In genomic region chr5:149887622-149888183, GRCh38 we compare ENCODE assay signal across 14 cellular contexts. TPM values are rescaled to one million over a fixed set of nuclear protein-coding genes. Genes with fewer than 3 reads are reported as not detected.
DNase-seq lines count a peak whose midpoint lies in the region; ATAC-seq, FAIRE-seq and TF ChIP-seq lines count a peak whose summit lies in the region.
"Had no signal": no experiment of that assay in that cellular context is flagged by ENCODE, and none has a peak within 500 bp of the region (broad histone marks: within the 10 kb centered on the region; RNA-seq: fewer than 3 reads in every experiment).

No MANE protein-coding gene starts in this region.

- H3K27ac ChIP-seq in brain microvascular endothelial cell (peak overlapping the region; percentile 46), HepG2 (ENCODE audit: extremely low read length, insufficient read depth, low read length) (no peak overlapping the region)
- no peak overlapping the region for H3K27ac ChIP-seq in CD4-positive, alpha-beta T cell (ENCODE audit: low read depth, low read length)
- H3K27ac ChIP-seq: ovary had no signal

- TF ChIP-seq EP300 in HepG2 (IDR thresholded peaks at IDR 0.05; ENCODE audit: low read depth in 2 of 2, low read length in 2 of 2) (no peak), HepG2 (CRISPR knock-in tag; IDR thresholded peaks at IDR 0.05; ENCODE audit: borderline replicate concordance) (no peak)

- 3% methylated on average over 10 of the region's 10 CpGs for WGBS in HepG2 (ENCODE audit: low lambda C conversion rate)

- H3K27me3 Mint-ChIP-seq in CD4-positive, alpha-beta T cell = no peaks in the 10 kb centered on the region

- ATAC-seq in HepG2 (peak; percentile 53), GM21526 (IDR thresholded peaks at IDR 0.05; ENCODE audit: low FRiP score, unreplicated experiment) (no peak)
- no peak for ATAC-seq in CD4-positive, alpha-beta T cell (ENCODE audit: poor library complexity)
- ATAC-seq: CD8-positive, alpha-beta T cell; GM23338 had no signal

- TF ChIP-seq RAD21 in HepG2 (CRISPR knock-in tag; IDR thresholded peaks at IDR 0.05) = no peak

- no peak overlapping the region for H3K4me3 Mint-ChIP-seq in CD4-positive, alpha-beta T cell
- H3K4me3 Mint-ChIP-seq: CD8-positive, alpha-beta T cell; GM23338 had no signal

- no TSS peak for BruUV-seq in HepG2 (replicated peaks; lab: Mats Ljungman, UMichigan)

- H2AFZ ChIP-seq in HepG2 (ENCODE audit: low read length) = no peak overlapping the region
- H2AFZ ChIP-seq: GM23338 had no signal

- no peaks in the 10 kb centered on the region for H3K36me3 ChIP-seq in brain microvascular endothelial cell (replicated peaks)
- H3K36me3 ChIP-seq in HepG2 (replicated peaks in 1 of 2; ENCODE audit: control insufficient read depth in 1 of 2, insufficient read depth in 2 of 2, low read length in 2 of 2) = no peaks in the 10 kb centered on the region
- no peaks in the 10 kb centered on the region for H3K36me3 ChIP-seq in MG63
- H3K36me3 ChIP-seq: ovary had no signal

- H3K9me3 ChIP-seq in HepG2 (ENCODE audit: low read length) = no peaks in the 10 kb centered on the region
- H3K9me3 ChIP-seq in MG63 = no peaks in the 10 kb centered on the region
- H3K9me3 ChIP-seq in CD4-positive, alpha-beta T cell (ENCODE audit: control insufficient read depth, low read length) = no peaks in the 10 kb centered on the region
- H3K9me3 ChIP-seq: ovary had no signal

- H3K4me3 ChIP-seq in AG10803 (ENCODE audit: low read length) (no peak overlapping the region), brain microvascular endothelial cell (ENCODE audit: low read depth, low read length) (no peak overlapping the region), HepG2 (replicated peaks in 1 of 3; ENCODE audit: insufficient read depth in 1 of 3, low read depth in 2 of 3, low read length in 3 of 3) (0 out of 6 replicates have a peak overlapping the region, but pooled peaks of 1 of the 3 experiments have one; percentile 10), MG63 (no peak overlapping the region)
- H3K4me3 ChIP-seq: GM23338, ovary had no signal

- intact Hi-C loops in HepG2 (cut with micrococcal nuclease; ENCODE audit: unreplicated experiment) = no loop called here
- intact Hi-C loops in CD4-positive, alpha-beta T cell (cut with DNase I, micrococcal nuclease) = no loop called here

- no peak overlapping the region for H3K27ac Mint-ChIP-seq in CD4-positive, alpha-beta T cell
- H3K27ac Mint-ChIP-seq: CD8-positive, alpha-beta T cell; GM23338 had no signal

- in situ Hi-C loops in brain microvascular endothelial cell (cut with HindIII; ENCODE audit: low pct_ligation_motif_present, low sequenced_read_pairs) = no loop called here
- in situ Hi-C loops in HepG2 (cut with HindIII; ENCODE audit: extremely low pct_ligation_motif_present, low pct_unique_long_range_greater_than_20kb) = no loop called here

- DNase-seq in AG10803 (ENCODE audit: low read depth) (peak; percentile 71), LoVo (ENCODE audit: low spot score) (peak; percentile 55), brain microvascular endothelial cell (peak; percentile 97), HepG2 (ENCODE audit: low spot score) (peak; percentile 67), MG63 (no peak), T-helper 9 cell (no peak)
- DNase-seq in CD4-positive, alpha-beta T cell = no peak
- DNase-seq: activated CD4-positive, CD25-positive, alpha-beta regulatory T cell; amniotic stem cell; CD8-positive, alpha-beta T cell; NCI-H82 had no signal

- FAIRE-seq in HepG2 (lab: Jason Lieb, UNC) = peak; percentile 69

- CTCF ChIA-PET in HepG2 (lab: Yijun Ruan, JAX; ENCODE audit: low intra/inter-chr PET ratio, low total read pairs) = no interaction called here
- CTCF ChIA-PET in CD4-positive, alpha-beta T cell (lab: Charles Lee) = no interaction called here

- POLR2A ChIA-PET in HepG2 (lab: Yijun Ruan, JAX) = no interaction called here
- POLR2A ChIA-PET in CD4-positive, alpha-beta T cell (lab: Charles Lee) = no interaction called here

- H3K4me1 ChIP-seq in HepG2 (ENCODE audit: insufficient read depth, low read length) = peaks cover 11% of the 10 kb centered on the region

- H3K36me3 Mint-ChIP-seq in CD4-positive, alpha-beta T cell (ENCODE audit: low read depth) = no peaks in the 10 kb centered on the region
- H3K36me3 Mint-ChIP-seq: CD8-positive, alpha-beta T cell had no signal

- H3K4me2 ChIP-seq in HepG2 (ENCODE audit: low read depth, low read length) = peak overlapping the region; percentile 51
- H3K4me2 ChIP-seq: GM23338 had no signal

- no peak for TF ChIP-seq POLR2A in HepG2 (IDR thresholded peaks at IDR 0.05; ENCODE audit: insufficient read depth in 1 of 2, low read depth in 2 of 2, low read length in 2 of 2)

- no peaks in the 10 kb centered on the region for H3K79me2 ChIP-seq in HepG2 (ENCODE audit: insufficient read depth, low read length)

- no peaks in the 10 kb centered on the region for H4K20me1 ChIP-seq in HepG2 (ENCODE audit: insufficient read depth, low read length)

- no peaks in the 10 kb centered on the region for H3K9me3 Mint-ChIP-seq in CD4-positive, alpha-beta T cell
- H3K9me3 Mint-ChIP-seq: CD8-positive, alpha-beta T cell; GM23338 had no signal

- H3K4me1 Mint-ChIP-seq in CD4-positive, alpha-beta T cell (ENCODE audit: low read depth) = no peaks in the 10 kb centered on the region
- H3K4me1 Mint-ChIP-seq: GM23338 had no signal

- H3K9ac ChIP-seq in HepG2 (ENCODE audit: insufficient read depth, low read depth, low read length) = no peak overlapping the region

- H3K27me3 ChIP-seq in brain microvascular endothelial cell (replicated peaks) (no peaks in the 10 kb centered on the region), HepG2 (ENCODE audit: control insufficient read depth in 1 of 2, insufficient read depth in 2 of 2, low read length in 2 of 2) (no peaks in the 10 kb centered on the region), MG63 (peaks cover 1% of the 10 kb centered on the region)
- peaks cover 5% of the 10 kb centered on the region for H3K27me3 ChIP-seq in CD4-positive, alpha-beta T cell (ENCODE audit: control insufficient read depth, insufficient read depth, low read length)
- H3K27me3 ChIP-seq: ovary had no signal

- TF ChIP-seq CTCF in AG10803 (conservative IDR thresholded peaks at IDR 0.05; ENCODE audit: low read length) (no peak), brain microvascular endothelial cell (IDR thresholded peaks at IDR 0.05; ENCODE audit: low read depth, low read length, missing control alignments) (no peak), HepG2 (CRISPR knock-in tag; IDR thresholded peaks at IDR 0.05) (no peak)
- TF ChIP-seq CTCF in CD4-positive, alpha-beta T cell (IDR thresholded peaks at IDR 0.05) = no peak

TF ChIP-seq in HepG2, 621 proteins besides CTCF, POLR2A, EP300 and RAD21 (continues in another document):
- TF ChIP-seq NR2F6 (IDR thresholded peaks at IDR 0.05) = no peak; the same call in 1 of the 2 replicates
- peak; percentile 56 for TF ChIP-seq NR2F6 (CRISPR knock-in tag; IDR thresholded peaks at IDR 0.05)
- TF ChIP-seq SOX5 (CRISPR knock-in tag; IDR thresholded peaks at IDR 0.05; ENCODE audit: borderline replicate concordance) = peak; percentile 34; the same call in 1 of the 2 replicates
- peak; percentile 13; the same call in 1 of the 2 replicates for TF ChIP-seq ZNF770 (CRISPR knock-in tag; IDR thresholded peaks at IDR 0.05)
- no peak for TF ChIP-seq NKX3-1 (CRISPR knock-in tag; IDR thresholded peaks at IDR 0.05)
- TF ChIP-seq SOX13 (IDR thresholded peaks at IDR 0.05) = no peak; the same call in 1 of the 2 replicates
- TF ChIP-seq SOX13 (CRISPR knock-in tag; conservative IDR thresholded peaks at IDR 0.05 in 1 of 2, IDR thresholded peaks at IDR 0.05 in 1 of 2) = peak in 1 of 2 experiments; percentile 57; a peak in 2 of 4 replicates
- 0 out of 2 replicates have a peak, but pooled peaks have one; percentile 10 for TF ChIP-seq SP5 (CRISPR knock-in tag; IDR thresholded peaks at IDR 0.05; ENCODE audit: borderline replicate concordance, low read depth)

RNA-seq across cellular contexts. Expression of gene PDE6A, which starts 56.9 kb away (rescaled TPM):
- total RNA-seq in HepG2 (2016; rRNA removed; fragmentation: Illumina TruSeq; extraction: Trizol) = not detected in 2 replicates
- total RNA-seq in HepG2 (2016; cell fraction: cytosol; rRNA removed; fragmentation: Illumina TruSeq; extraction: Trizol; ENCODE audit: low read depth) = not detected in 2 replicates
- total RNA-seq in HepG2 (2016; cell fraction: insoluble cytoplasmic fraction; rRNA removed; fragmentation: Illumina TruSeq; extraction: Trizol) = not detected in 2 replicates
- not detected in 2 replicates for total RNA-seq in HepG2 (2016; cell fraction: membrane; rRNA removed; fragmentation: Illumina TruSeq; extraction: Trizol)
- total RNA-seq in HepG2 (2016; cell fraction: nucleus; rRNA removed; fragmentation: Illumina TruSeq; extraction: Trizol) = not detected in 2 replicates
- polyA plus RNA-seq in HepG2 (2011; rRNA removed) = 0.01 TPM in 2 replicates
- not detected in 2 replicates for polyA plus RNA-seq in HepG2 (2011; cell fraction: cytosol; rRNA removed)
- not detected in 2 replicates for polyA plus RNA-seq in HepG2 (2011; cell fraction: nucleus; rRNA removed)
- not detected in 2 replicates for polyA plus RNA-seq in HepG2 (2012)
- polyA plus RNA-seq in HepG2 (2016; cell fraction: cytosol; fragmentation: Illumina TruSeq; extraction: Trizol; ENCODE audit: low read depth) = not detected in 2 replicates
- polyA plus RNA-seq in HepG2 (2016; cell fraction: insoluble cytoplasmic fraction; fragmentation: Illumina TruSeq; extraction: Trizol; ENCODE audit: low read depth) = not detected in 2 replicates
- polyA plus RNA-seq in HepG2 (2016; cell fraction: membrane; fragmentation: Illumina TruSeq; extraction: Trizol; ENCODE audit: low read depth) = not detected in 2 replicates
- not detected in 2 replicates for polyA plus RNA-seq in HepG2 (2016; cell fraction: nucleus; fragmentation: Illumina TruSeq; extraction: Trizol; ENCODE audit: insufficient read depth, low read depth)
- polyA minus RNA-seq in HepG2 (2011; rRNA and poly(A)+ RNA removed; ENCODE audit: low replicate concordance) = 0.10 TPM in 1 of 2 replicates, not detected in the other
- polyA minus RNA-seq in HepG2 (2011; cell fraction: cytosol; rRNA and poly(A)+ RNA removed) = not detected in 2 replicates
- polyA minus RNA-seq in HepG2 (2011; cell fraction: nucleus; rRNA and poly(A)+ RNA removed) = not detected in 2 replicates
- not detected in 2 replicates for total RNA-seq in MG63 (2014; rRNA removed; shearing (Covaris generic); ENCODE audit: low replicate concordance)
- total RNA-seq in CD4-positive, alpha-beta T cell = not detected
- total RNA-seq: CD8-positive, alpha-beta T cell; GM23338 had no signal

Comparison
In these comparisons a context has a peak if more than half of its experiments do, and no peak if none do; other contexts are left out.
1. DNase-seq: peak in AG10803 (single experiment), LoVo (single experiment), brain microvascular endothelial cell (single experiment) and HepG2 (single experiment); none in MG63 (single experiment), T-helper 9 cell (single experiment) and CD4-positive, alpha-beta T cell (0 of 10).